8 cellular contexts compared by ENCODE assay signal in genomic region chr22:18024276-18024939, GRCh38. TPM values are rescaled to one million over a fixed set of nuclear protein-coding genes. Genes with fewer than 3 reads are reported as not detected.
DNase-seq lines count a peak whose midpoint lies in the region; ATAC-seq and TF ChIP-seq lines count a peak whose summit lies in the region.

MICAL3 (minus strand) TSS chr22:18024561; CDS start chr22:17906812, 117,749 bp downstream.

- H3K4me3 Mint-ChIP-seq in H9 (peak within 1 kb of the TSS; percentile 76 to 90), memory B cell (peak within 1 kb of the TSS; percentile 100)

- H3K36me3 ChIP-seq in BLaER1 (no peaks in the 10 kb centered on the region), endocrine pancreas (ENCODE audit: control insufficient read depth, insufficient read depth, low read length) (no peaks in the 10 kb centered on the region)

- H3K4me2 ChIP-seq in BLaER1 (peak within 1 kb of the TSS; percentile 97), H9 (ENCODE audit: insufficient read depth, insufficient read length, low read length) (peak within 1 kb of the TSS; percentile 100)

- peaks cover 12% of the 10 kb centered on the region for H3K23me2 ChIP-seq in H9 (ENCODE audit: insufficient read length, low read depth, low read length, poor library complexity, severe bottlenecking)

- H3K18ac ChIP-seq in H9 (ENCODE audit: insufficient read length, low read depth, low read length), result no peak within 1 kb of the TSS

- H2BK12ac ChIP-seq in H9 (ENCODE audit: insufficient read length, low read depth, low read length), result no peak within 1 kb of the TSS

- H4K8ac ChIP-seq in H9 (replicated peaks; ENCODE audit: insufficient read length, low read depth, low read length), result no peak within 1 kb of the TSS

- WGBS in H9 (ENCODE audit: extremely low coverage, insufficient read length, low lambda C conversion rate), result no CpG with 5 or more reads among the region's 56 CpGs

- H3K27ac Mint-ChIP-seq in H9 (no peak within 1 kb of the TSS; a peak in 1 of 7 replicates), memory B cell (peak within 1 kb of the TSS; percentile 88)

- H3K9me3 Mint-ChIP-seq in H9 (no peaks in the 10 kb centered on the region), memory B cell (no peaks in the 10 kb centered on the region)

- no peak within 1 kb of the TSS for H3T11ph ChIP-seq in H9 (ENCODE audit: low read length)

- H2AK5ac ChIP-seq in H9 (ENCODE audit: insufficient read length, low read length), result no peak within 1 kb of the TSS

- H4K20me1 ChIP-seq in BLaER1 (peaks cover 22% of the 10 kb centered on the region), H9 (ENCODE audit: control insufficient read depth, insufficient read depth, insufficient read length) (no peaks in the 10 kb centered on the region)

- H3K9me3 ChIP-seq in BLaER1, result no peaks in the 10 kb centered on the region
- H3K9me3 ChIP-seq in H9 (ENCODE audit: control insufficient read depth, low read depth, low read length), result no peaks in the 10 kb centered on the region
- H3K9me3 ChIP-seq in endocrine pancreas (ENCODE audit: control insufficient read depth, low read length), result no peaks in the 10 kb centered on the region

- H3K4me3 ChIP-seq in BLaER1 (peak within 1 kb of the TSS; percentile 72), endocrine pancreas (ENCODE audit: control insufficient read depth, insufficient read depth, low read length) (peak within 1 kb of the TSS; percentile 70)

- peaks cover 25 to 32% of the 10 kb centered on the region in 2 experiments for H3K4me1 Mint-ChIP-seq in H9
- H3K4me1 Mint-ChIP-seq in memory B cell, result peaks cover 13% of the 10 kb centered on the region

- H3K79me1 ChIP-seq in H9 (ENCODE audit: insufficient read depth, low read depth, low read length, poor library complexity, severe bottlenecking), result no peaks in the 10 kb centered on the region

- peaks cover 17% of the 10 kb centered on the region for H3K4me1 ChIP-seq in BLaER1
- H3K4me1 ChIP-seq in H9 (ENCODE audit: insufficient read depth, low read length), result 0 out of 2 replicates have a peak, but pooled peaks cover 3% of the 10 kb centered on the region
- no peaks in the 10 kb centered on the region for H3K4me1 ChIP-seq in endocrine pancreas (ENCODE audit: control insufficient read depth, insufficient read depth, low read length)

- no peak within 1 kb of the TSS for H2BK20ac ChIP-seq in H9 (ENCODE audit: low read depth, low read length, poor library complexity, severe bottlenecking)

- peaks cover 39% of the 10 kb centered on the region for H3K27me3 ChIP-seq in BLaER1
- peaks cover 16% of the 10 kb centered on the region; the same call in 1 of the 2 replicates for H3K27me3 ChIP-seq in H9 (ENCODE audit: insufficient read depth, low read length)
- no peaks in the 10 kb centered on the region for H3K27me3 ChIP-seq in endocrine pancreas (ENCODE audit: control insufficient read depth, insufficient read depth, low read length)

- peak; percentile 43; the same call in 2 of the 3 replicates for TF ChIP-seq CTCF in H9 (conservative IDR thresholded peaks at IDR 0.05)

- no peak within 1 kb of the TSS for H4K91ac ChIP-seq in H9 (ENCODE audit: insufficient read length, low read depth, low read length)

- H2BK5ac ChIP-seq in H9 (ENCODE audit: insufficient read length, low read length), result no peak within 1 kb of the TSS

- H3K36me3 Mint-ChIP-seq in H9 (ENCODE audit: insufficient read depth in 1 of 3, low read depth in 3 of 3) (no peaks in the 10 kb centered on the region), memory B cell (no peaks in the 10 kb centered on the region)

- H4K5ac ChIP-seq in H9 (ENCODE audit: insufficient read length, low read depth, low read length), result no peak within 1 kb of the TSS

- no peak within 1 kb of the TSS for H3K56ac ChIP-seq in H9 (ENCODE audit: insufficient read length, low read depth, low read length)

- H2BK15ac ChIP-seq in H9 (ENCODE audit: low read depth, low read length), result no peak within 1 kb of the TSS

- ATAC-seq in memory B cell (ENCODE audit: low read depth) (peak; percentile 93), GM19463 (IDR thresholded peaks at IDR 0.05; ENCODE audit: unreplicated experiment) (no peak)

- H3K23ac ChIP-seq in H9 (ENCODE audit: insufficient read length, low read depth, low read length), result no peak within 1 kb of the TSS

- no peak within 1 kb of the TSS for H3K4ac ChIP-seq in H9 (ENCODE audit: low read depth, low read length)

- H3K27ac ChIP-seq in BLaER1 (no peak within 1 kb of the TSS), H9 (ENCODE audit: insufficient read length, low read depth, low read length) (no peak within 1 kb of the TSS)

- DNase-seq in H9 (peak; percentile 39), NCI-H69 (lab: John Stamatoyannopoulos, UW) (peak; percentile 87), memory B cell (ENCODE audit: low spot score in 2 of 2) (peak; percentile 79 to 87)
- peak; percentile 66 for DNase-seq in activated CD8-positive, alpha-beta memory T cell treated with anti-CD3 and anti-CD28 coated beads, Interleukin-2, amount 50 U/mL, for 4 hours
- DNase-seq in stimulated activated CD8-positive, alpha-beta memory T cell treated with anti-CD3 and anti-CD28 coated beads, Interleukin-12 subunit alpha, Interleukin-12 subunit beta, amount 100 ng/mL, for 1 hour (ENCODE audit: low read depth), result peak; percentile 26

- no peak within 1 kb of the TSS for H2BK120ac ChIP-seq in H9 (ENCODE audit: low read depth, low read length, poor library complexity, severe bottlenecking)

- H3K9ac ChIP-seq in BLaER1 (no peak within 1 kb of the TSS), H9 (ENCODE audit: extremely low read depth, insufficient read length, low read length) (peak within 1 kb of the TSS; percentile 24), endocrine pancreas (ENCODE audit: control insufficient read depth, insufficient read depth, low read length) (peak within 1 kb of the TSS; percentile 94)

- H3K79me2 ChIP-seq in H9 (ENCODE audit: insufficient read depth, low read length), result no peaks in the 10 kb centered on the region

- H3K14ac ChIP-seq in H9 (ENCODE audit: insufficient read depth, low read length), result no peak within 1 kb of the TSS

- H2AFZ ChIP-seq in H9 (ENCODE audit: low read length), result peak within 1 kb of the TSS; percentile 67

- H3K27me3 Mint-ChIP-seq in H9 (ENCODE audit: low read depth), result peaks cover 65% of the 10 kb centered on the region
- H3K27me3 Mint-ChIP-seq in memory B cell, result no peaks in the 10 kb centered on the region

RNA-seq across cellular contexts. Expression of gene MICAL3, which starts in this region (rescaled TPM):
- 41.6 and 50.2 TPM in 2 replicates for total RNA-seq in H9 (2021)

Comparison
In these comparisons a context has a peak if more than half of its experiments do, and no peak if none do; other contexts are left out.
1. DNase-seq: peak in every context shown above with its lines; median percentile 87 in NCI-H69; 83 in memory B cell; 66 in activated CD8-positive, alpha-beta memory T cell treated with anti-CD3 and anti-CD28 coated beads, Interleukin-2, amount 50 U/mL, for 4 hours; 39 in H9; 26 in stimulated activated CD8-positive, alpha-beta memory T cell treated with anti-CD3 and anti-CD28 coated beads, Interleukin-12 subunit alpha, Interleukin-12 subunit beta, amount 100 ng/mL, for 1 hour.